32 cellular contexts compared by ENCODE assay signal in the genomic region with DNA sequence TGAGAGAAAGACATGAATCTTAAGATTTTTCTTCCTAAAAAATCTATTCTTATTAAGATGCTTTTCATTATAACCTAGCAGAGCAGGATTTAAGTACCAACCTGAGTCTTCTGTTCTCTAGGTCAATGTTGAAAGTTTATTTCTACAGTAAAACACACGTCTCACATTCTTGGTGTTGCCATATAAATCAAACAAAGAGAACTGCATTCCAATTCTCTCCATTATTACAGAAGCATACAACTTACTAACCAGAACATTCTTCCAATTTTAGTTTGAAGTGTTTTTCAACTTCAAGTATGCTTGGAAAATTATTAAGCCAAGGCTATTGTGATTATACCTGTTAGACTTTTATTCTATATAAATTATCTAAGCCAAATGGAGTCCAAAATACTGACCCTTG.
"Had no signal": no experiment of that assay in that cellular context is flagged by ENCODE, and none has a peak within 500 bp of the region (broad histone marks: within the 10 kb centered on the region; RNA-seq: fewer than 3 reads in every experiment).

No MANE protein-coding gene starts in this region.

- H3K36me3 ChIP-seq: adrenal gland, ascending aorta, esophagus muscularis mucosa, gastrocnemius medialis, heart right ventricle had no signal

- H3K27ac ChIP-seq: adrenal gland, ascending aorta, body of pancreas, foreskin keratinocyte, gastrocnemius medialis, heart right ventricle had no signal

- H3K4me3 Mint-ChIP-seq: activated CD4-positive, alpha-beta memory T cell treated with anti-CD3 and anti-CD28 coated beads for 36 hours; activated CD4-positive, alpha-beta T cell treated with anti-CD3 and anti-CD28 coated beads for 36 hours; activated CD4-positive, alpha-beta T cell treated with anti-CD3 and anti-CD28 coated beads, Interleukin-2, amount 10 ng/mL, durations not matched to agents 24 days and 14 days; activated CD8-positive, alpha-beta memory T cell treated with anti-CD3 and anti-CD28 coated beads, Interleukin-2, amount 10 ng/mL, durations not matched to agents 7 days and 5 days; activated CD8-positive, alpha-beta T cell treated with anti-CD3 and anti-CD28 coated beads, Interleukin-2, amount 10 ng/mL, durations not matched to agents 7 days and 5 days; activated naive CD4-positive, alpha-beta T cell treated with anti-CD3 and anti-CD28 coated beads for 36 hours; activated naive CD4-positive, alpha-beta T cell treated with anti-CD3 and anti-CD28 coated beads, Interleukin-2, amount 50 U/mL, for 24 hours; activated naive CD8-positive, alpha-beta T cell treated with anti-CD3 and anti-CD28 coated beads for 36 hours; activated naive CD8-positive, alpha-beta T cell treated with anti-CD3 and anti-CD28 coated beads, Interleukin-2, amount 50 U/mL, for 24 hours; activated T-helper 1 cell treated with anti-CD3 and anti-CD28 coated beads, Interleukin-12 subunit alpha, Interleukin-12 subunit beta, Interleukin-2, Interleukin-4 antibody, amounts not matched to agents 30 ng/mL and 10 ng/mL and 1 ng/mL, durations not matched to agents 14 hours and 24 hours and 36 hours; effector memory CD8-positive, alpha-beta T cell had no signal

- DNase-seq: activated CD4-positive, alpha-beta memory T cell treated with anti-CD3 and anti-CD28 coated beads for 36 hours; activated CD4-positive, alpha-beta T cell treated with anti-CD3 and anti-CD28 coated beads for 36 hours; activated CD4-positive, alpha-beta T cell treated with anti-CD3 and anti-CD28 coated beads, Interleukin-2, amount 10 ng/mL, durations not matched to agents 24 days and 14 days; activated CD4-positive, CD25-positive, alpha-beta regulatory T cell; activated CD4-positive, CD25-positive, alpha-beta regulatory T cell treated with anti-CD3 and anti-CD28 coated beads, Interleukin-2, amount 50 U/mL, for 72 hours; activated CD8-positive, alpha-beta memory T cell treated with anti-CD3 and anti-CD28 coated beads, Interleukin-2, amount 10 ng/mL, durations not matched to agents 7 days and 5 days; activated CD8-positive, alpha-beta memory T cell treated with anti-CD3 and anti-CD28 coated beads, Interleukin-2, amount 50 U/mL, for 4 hours; activated CD8-positive, alpha-beta T cell treated with anti-CD3 and anti-CD28 coated beads, Interleukin-2, amount 10 ng/mL, durations not matched to agents 7 days and 5 days; activated effector memory CD4-positive, alpha-beta T cell treated with anti-CD3 and anti-CD28 coated beads, Interleukin-2, amount 50 U/mL, for 16 hours; activated naive CD4-positive, alpha-beta T cell treated with anti-CD3 and anti-CD28 coated beads for 36 hours; activated naive CD8-positive, alpha-beta T cell treated with anti-CD3 and anti-CD28 coated beads for 36 hours; activated naive CD8-positive, alpha-beta T cell treated with anti-CD3 and anti-CD28 coated beads, Interleukin-2, amount 50 U/mL, for 24 hours; activated T-cell treated with anti-CD3 and anti-CD28 coated beads, Interleukin-2, amount 50 U/mL, for 1 hour; activated T-cell treated with anti-CD3 and anti-CD28 coated beads, Interleukin-2, amount 50 U/mL, for 48 hours; adrenal gland; body of pancreas; caudate nucleus; cortex of kidney; dermis blood vessel endothelial cell; effector CD4-positive, alpha-beta T cell; effector memory CD8-positive, alpha-beta T cell; erythroblast; foreskin keratinocyte; gastrocnemius medialis; heart right ventricle; T-helper 2 cell had no signal

- H3K9me3 ChIP-seq: adrenal gland, ascending aorta, body of pancreas, esophagus muscularis mucosa, gastrocnemius medialis, heart right ventricle had no signal

- H3K4me1 ChIP-seq: adrenal gland, ascending aorta, body of pancreas, esophagus muscularis mucosa, gastrocnemius medialis, heart right ventricle had no signal

- H3K27ac Mint-ChIP-seq: activated CD4-positive, alpha-beta memory T cell treated with anti-CD3 and anti-CD28 coated beads for 36 hours; activated CD4-positive, alpha-beta T cell treated with anti-CD3 and anti-CD28 coated beads for 36 hours; activated CD4-positive, alpha-beta T cell treated with anti-CD3 and anti-CD28 coated beads, Interleukin-2, amount 10 ng/mL, durations not matched to agents 24 days and 14 days; activated CD8-positive, alpha-beta memory T cell treated with anti-CD3 and anti-CD28 coated beads, Interleukin-2, amount 10 ng/mL, durations not matched to agents 7 days and 5 days; activated CD8-positive, alpha-beta T cell treated with anti-CD3 and anti-CD28 coated beads, Interleukin-2, amount 10 ng/mL, durations not matched to agents 7 days and 5 days; activated naive CD4-positive, alpha-beta T cell treated with anti-CD3 and anti-CD28 coated beads for 36 hours; activated naive CD4-positive, alpha-beta T cell treated with anti-CD3 and anti-CD28 coated beads, Interleukin-2, amount 50 U/mL, for 24 hours; activated naive CD8-positive, alpha-beta T cell treated with anti-CD3 and anti-CD28 coated beads for 36 hours; activated naive CD8-positive, alpha-beta T cell treated with anti-CD3 and anti-CD28 coated beads, Interleukin-2, amount 50 U/mL, for 24 hours; activated T-helper 1 cell treated with anti-CD3 and anti-CD28 coated beads, Interleukin-12 subunit alpha, Interleukin-12 subunit beta, Interleukin-2, Interleukin-4 antibody, amounts not matched to agents 30 ng/mL and 10 ng/mL and 1 ng/mL, durations not matched to agents 14 hours and 24 hours and 36 hours; activated T-helper 2 cell treated with anti-CD3 and anti-CD28 coated beads, Interferon-gamma antibody, Interleukin-2, Interleukin-4, amounts not matched to agents 10 μg/mL and 5 μg/mL and 100 μg/mL, durations not matched to agents 14 hours and 24 hours and 36 hours; effector memory CD8-positive, alpha-beta T cell had no signal

- H3K27me3 ChIP-seq: adrenal gland, ascending aorta, body of pancreas, esophagus muscularis mucosa, foreskin keratinocyte, gastrocnemius medialis, heart right ventricle had no signal

- H3K36me3 Mint-ChIP-seq: activated CD4-positive, alpha-beta memory T cell treated with anti-CD3 and anti-CD28 coated beads for 36 hours; activated CD8-positive, alpha-beta memory T cell treated with anti-CD3 and anti-CD28 coated beads, Interleukin-2, amount 10 ng/mL, durations not matched to agents 7 days and 5 days; activated naive CD4-positive, alpha-beta T cell treated with anti-CD3 and anti-CD28 coated beads, Interleukin-2, amount 50 U/mL, for 24 hours; activated naive CD8-positive, alpha-beta T cell treated with anti-CD3 and anti-CD28 coated beads for 36 hours had no signal

- H3K27me3 Mint-ChIP-seq: activated CD4-positive, alpha-beta memory T cell treated with anti-CD3 and anti-CD28 coated beads for 36 hours; activated CD4-positive, alpha-beta T cell treated with anti-CD3 and anti-CD28 coated beads for 36 hours; activated CD8-positive, alpha-beta memory T cell treated with anti-CD3 and anti-CD28 coated beads, Interleukin-2, amount 10 ng/mL, durations not matched to agents 7 days and 5 days; activated naive CD4-positive, alpha-beta T cell treated with anti-CD3 and anti-CD28 coated beads, Interleukin-2, amount 50 U/mL, for 24 hours; activated naive CD8-positive, alpha-beta T cell treated with anti-CD3 and anti-CD28 coated beads for 36 hours; activated naive CD8-positive, alpha-beta T cell treated with anti-CD3 and anti-CD28 coated beads, Interleukin-2, amount 50 U/mL, for 24 hours; effector memory CD8-positive, alpha-beta T cell had no signal

- H3K9me3 Mint-ChIP-seq: activated CD4-positive, alpha-beta memory T cell treated with anti-CD3 and anti-CD28 coated beads for 36 hours; activated CD4-positive, alpha-beta T cell treated with anti-CD3 and anti-CD28 coated beads, Interleukin-2, amount 10 ng/mL, durations not matched to agents 24 days and 14 days; activated naive CD4-positive, alpha-beta T cell treated with anti-CD3 and anti-CD28 coated beads for 36 hours; activated naive CD4-positive, alpha-beta T cell treated with anti-CD3 and anti-CD28 coated beads, Interleukin-2, amount 50 U/mL, for 24 hours; activated naive CD8-positive, alpha-beta T cell treated with anti-CD3 and anti-CD28 coated beads for 36 hours; activated naive CD8-positive, alpha-beta T cell treated with anti-CD3 and anti-CD28 coated beads, Interleukin-2, amount 50 U/mL, for 24 hours; activated T-helper 1 cell treated with anti-CD3 and anti-CD28 coated beads, Interleukin-12 subunit alpha, Interleukin-12 subunit beta, Interleukin-2, Interleukin-4 antibody, amounts not matched to agents 30 ng/mL and 10 ng/mL and 1 ng/mL, durations not matched to agents 14 hours and 24 hours and 36 hours; activated T-helper 2 cell treated with anti-CD3 and anti-CD28 coated beads, Interferon-gamma antibody, Interleukin-2, Interleukin-4, amounts not matched to agents 10 μg/mL and 5 μg/mL and 100 μg/mL, durations not matched to agents 14 hours and 24 hours and 36 hours; effector memory CD8-positive, alpha-beta T cell had no signal

- FAIRE-seq: colon had no signal

- H3K4me1 Mint-ChIP-seq: activated CD4-positive, alpha-beta T cell treated with anti-CD3 and anti-CD28 coated beads for 36 hours; activated CD4-positive, alpha-beta T cell treated with anti-CD3 and anti-CD28 coated beads, Interleukin-2, amount 10 ng/mL, durations not matched to agents 24 days and 14 days; activated CD8-positive, alpha-beta memory T cell treated with anti-CD3 and anti-CD28 coated beads, Interleukin-2, amount 10 ng/mL, durations not matched to agents 7 days and 5 days; activated naive CD4-positive, alpha-beta T cell treated with anti-CD3 and anti-CD28 coated beads, Interleukin-2, amount 50 U/mL, for 24 hours; activated naive CD8-positive, alpha-beta T cell treated with anti-CD3 and anti-CD28 coated beads for 36 hours; activated naive CD8-positive, alpha-beta T cell treated with anti-CD3 and anti-CD28 coated beads, Interleukin-2, amount 50 U/mL, for 24 hours had no signal

- H3K4me3 ChIP-seq: adrenal gland, ascending aorta, body of pancreas, esophagus muscularis mucosa, gastrocnemius medialis, heart right ventricle had no signal

- ATAC-seq: activated CD4-positive, alpha-beta T cell treated with anti-CD3 and anti-CD28 coated beads for 36 hours; activated CD8-positive, alpha-beta memory T cell treated with anti-CD3 and anti-CD28 coated beads, Interleukin-2, amount 10 ng/mL, durations not matched to agents 7 days and 5 days; activated CD8-positive, alpha-beta T cell treated with anti-CD3 and anti-CD28 coated beads, Interleukin-2, amount 10 ng/mL, durations not matched to agents 7 days and 5 days; activated naive CD8-positive, alpha-beta T cell treated with anti-CD3 and anti-CD28 coated beads, Interleukin-2, amount 50 U/mL, for 24 hours; body of pancreas; effector memory CD8-positive, alpha-beta T cell; foreskin keratinocyte; gastrocnemius medialis; heart right ventricle had no signal
